In genomic region chr2:43135583-43135982, GRCh38 we compare ENCODE assay signal across 1 cellular context.
TF ChIP-seq lines count a peak whose summit lies in the region.

No MANE protein-coding gene starts in this region.

TF ChIP-seq in K562, 482 proteins besides CTCF, POLR2A, EP300 and RAD21 (continued from another document):
- no peak for TF ChIP-seq ZNF407 (IDR thresholded peaks at IDR 0.05; ENCODE audit: low read depth)
